Comparison of ENCODE assay signal across 1 cellular context in genomic region chr4:113572620-113573019, GRCh38.
TF ChIP-seq lines count a peak whose summit lies in the region.

No MANE protein-coding gene starts in this region.

TF ChIP-seq in GM12878, 131 proteins besides CTCF, POLR2A, EP300 and RAD21 (continued from another document):
- TF ChIP-seq CUX1 (IDR thresholded peaks at IDR 0.05; ENCODE audit: insufficient replicate concordance, low read depth, low read length) (no peak), SMAD5 (IDR thresholded peaks at IDR 0.05; ENCODE audit: low read depth) (no peak)
